14 cellular contexts compared by ENCODE assay signal in genomic region chr4:30696195-30696594, GRCh38. TPM values are rescaled to one million over a fixed set of nuclear protein-coding genes. Genes with fewer than 3 reads are reported as not detected.
DNase-seq lines count a peak whose midpoint lies in the region; ATAC-seq, FAIRE-seq and TF ChIP-seq lines count a peak whose summit lies in the region.
"Had no signal": no experiment of that assay in that cellular context is flagged by ENCODE, and none has a peak within 500 bp of the region (broad histone marks: within the 10 kb centered on the region; RNA-seq: fewer than 3 reads in every experiment).

No MANE protein-coding gene starts in this region.

- in situ Hi-C loops in HAP-1 (cut with MboI; ENCODE audit: low sequenced_read_pairs): no loop called here

- ATAC-seq in RWPE2 (ENCODE audit: low read depth): 0 out of 3 replicates have a peak, but pooled peaks have one; percentile 33
- ATAC-seq in left lobe of liver: no peak

- H3K9me3 ChIP-seq in RWPE2 (ENCODE audit: severe bottlenecking): no peaks in the 10 kb centered on the region
- no peaks in the 10 kb centered on the region for H3K9me3 ChIP-seq in keratinocyte (ENCODE audit: control insufficient read depth, low read depth, low read length)
- no peaks in the 10 kb centered on the region for H3K9me3 ChIP-seq in HAP-1
- H3K9me3 ChIP-seq: Caco-2 had no signal

- H3K27me3 ChIP-seq in RWPE2 (ENCODE audit: insufficient read depth, poor library complexity, severe bottlenecking): no peaks in the 10 kb centered on the region
- H3K27me3 ChIP-seq in keratinocyte (ENCODE audit: control insufficient read depth, extremely low read depth, insufficient read depth, low read length): no peaks in the 10 kb centered on the region
- H3K27me3 ChIP-seq in HAP-1 (ENCODE audit: low read depth): no peaks in the 10 kb centered on the region

- no peak overlapping the region for H3K27ac ChIP-seq in RWPE2 (ENCODE audit: poor library complexity, severe bottlenecking)
- no peak overlapping the region for H3K27ac ChIP-seq in keratinocyte (ENCODE audit: control insufficient read depth, insufficient read depth, low read length)
- H3K27ac ChIP-seq: 22Rv1 had no signal

- H3K9ac ChIP-seq in keratinocyte (ENCODE audit: control insufficient read depth, extremely low read depth, insufficient read depth, low read length): no peak overlapping the region

- no peak overlapping the region for H3K4me2 ChIP-seq in keratinocyte (ENCODE audit: control insufficient read depth, extremely low read depth, insufficient read depth, low read depth, low read length)

- no peak for TF ChIP-seq POLR2A in lower leg skin (IDR thresholded peaks at IDR 0.05)

- peak; percentile 0 for DNase-seq in EL
- DNase-seq in RWPE2 (ENCODE audit: low spot score): no peak
- peak; percentile 24 for DNase-seq in epithelial cell of esophagus (ENCODE audit: low read depth)
- no peak for DNase-seq in keratinocyte (ENCODE audit: low read depth, low spot score)
- DNase-seq in left lobe of liver (ENCODE audit: low spot score): no peak
- DNase-seq in HAP-1 (ENCODE audit: low spot score in 2 of 2): no peak
- DNase-seq in activated CD8-positive, alpha-beta memory T cell treated with anti-CD3 and anti-CD28 coated beads, Interleukin-2, amount 50 U/mL, for 48 hours: no peak
- no peak for DNase-seq in lower leg skin (ENCODE audit: low spot score in 2 of 2)
- DNase-seq: Caco-2; CD8-positive, alpha-beta memory T cell; GOT3; H9 had no signal

- TF ChIP-seq CTCF in RWPE2 (IDR thresholded peaks at IDR 0.05; ENCODE audit: poor library complexity, severe bottlenecking) (no peak), epithelial cell of esophagus (IDR thresholded peaks at IDR 0.05; ENCODE audit: insufficient read depth, low read depth, low read length, missing control alignments) (no peak), keratinocyte (optimal IDR thresholded peaks at IDR 0.05 in 1 of 3, IDR thresholded peaks at IDR 0.05 in 1 of 3, conservative IDR thresholded peaks at IDR 0.05 in 1 of 3; ENCODE audit: extremely low read depth in 1 of 3, insufficient read depth in 2 of 3, low read length in 3 of 3) (no peak), lower leg skin (IDR thresholded peaks at IDR 0.05) (no peak)

- H3K9me1 ChIP-seq in keratinocyte (ENCODE audit: control insufficient read depth, extremely low read depth, insufficient read depth, low read length): no peaks in the 10 kb centered on the region

- H4K20me1 ChIP-seq in keratinocyte (ENCODE audit: control insufficient read depth, extremely low read depth, insufficient read depth, low read length): no peaks in the 10 kb centered on the region

- peak; percentile 32 for FAIRE-seq in keratinocyte (lab: Jason Lieb, UNC)
- FAIRE-seq: GM12891 had no signal

- no peaks in the 10 kb centered on the region for H3K79me2 ChIP-seq in keratinocyte (ENCODE audit: control insufficient read depth, insufficient read depth, low read length)

- no peak overlapping the region for H3K4me3 ChIP-seq in RWPE2 (ENCODE audit: severe bottlenecking)
- no peak overlapping the region for H3K4me3 ChIP-seq in epithelial cell of esophagus (ENCODE audit: low read length)
- no peak overlapping the region for H3K4me3 ChIP-seq in keratinocyte (ENCODE audit: control insufficient read depth in 2 of 3, extremely low read depth in 1 of 3, insufficient read depth in 2 of 3, low read depth in 1 of 3, low read length in 3 of 3)
- H3K4me3 ChIP-seq in HAP-1: no peak overlapping the region
- H3K4me3 ChIP-seq in lower leg skin (ENCODE audit: low read depth, poor library complexity, severe bottlenecking): no peak overlapping the region

- H3K36me3 ChIP-seq in RWPE2 (ENCODE audit: low read depth): no peaks in the 10 kb centered on the region
- H3K36me3 ChIP-seq in keratinocyte (ENCODE audit: control insufficient read depth in 2 of 2, extremely low read depth in 1 of 2, insufficient read depth in 2 of 2, low read length in 2 of 2): no peaks in the 10 kb centered on the region
- H3K36me3 ChIP-seq in HAP-1 (replicated peaks): no peaks in the 10 kb centered on the region

- H2AFZ ChIP-seq in keratinocyte (ENCODE audit: control insufficient read depth, low read length): no peak overlapping the region

- dilution Hi-C loops in keratinocyte (cut with MboI; ENCODE audit: extremely low pct_ligation_motif_present, low sequenced_read_pairs): no loop called here

- intact Hi-C loops in lower leg skin (cut with DNase I; ENCODE audit: low total_unique reads): no loop called here

- no peaks in the 10 kb centered on the region for H3K4me1 ChIP-seq in RWPE2 (ENCODE audit: insufficient read depth, poor library complexity, severe bottlenecking)
- H3K4me1 ChIP-seq in keratinocyte (ENCODE audit: control insufficient read depth, extremely low read depth, insufficient read depth, low read length): no peaks in the 10 kb centered on the region
- H3K4me1 ChIP-seq in HAP-1: no peaks in the 10 kb centered on the region
- H3K4me1 ChIP-seq: Caco-2 had no signal

RNA-seq across cellular contexts. Expression of gene PCDH7, which starts 24.0 kb away (rescaled TPM):
- 28.1 to 38.5 TPM (median 30.1 TPM) in 3 replicates for polyA plus RNA-seq in keratinocyte
- 7.7 TPM for polyA plus RNA-seq in keratinocyte (2011; ENCODE audit: low read depth)
- polyA plus RNA-seq in keratinocyte (2011; cell fraction: cytosol; rRNA removed): 11.5 and 14.8 TPM in 2 replicates
- polyA plus RNA-seq in keratinocyte (2011; cell fraction: nucleus; rRNA removed): 66.4 and 68.4 TPM in 2 replicates
- 8.7 and 30.7 TPM in 2 replicates for polyA plus RNA-seq in keratinocyte (2012; ENCODE audit: low replicate concordance)
- polyA minus RNA-seq in keratinocyte: 88.0 to 111 TPM (median 93.2 TPM) in 3 replicates
- 32.0 TPM for polyA minus RNA-seq in keratinocyte (2011; cell fraction: cytosol; rRNA and poly(A)+ RNA removed)
- polyA minus RNA-seq in keratinocyte (2011; cell fraction: nucleus; rRNA and poly(A)+ RNA removed): 131 and 201 TPM in 2 replicates
- total RNA-seq in left lobe of liver: 1.5 TPM
- 10 to 100 TPM; 23.1 to 56.1 (median 41.0) TPM for total RNA-seq in lower leg skin
- total RNA-seq: CD8-positive, alpha-beta memory T cell had no signal
- polyA plus RNA-seq: CD8-positive, alpha-beta memory T cell had no signal

Comparison
In these comparisons a context has a peak if more than half of its experiments do, and no peak if none do; other contexts are left out.
1. DNase-seq: peak in EL (single experiment) and epithelial cell of esophagus (single experiment); none in RWPE2 (single experiment), keratinocyte (single experiment), left lobe of liver (single experiment), HAP-1 (0 of 2), activated CD8-positive, alpha-beta memory T cell treated with anti-CD3 and anti-CD28 coated beads, Interleukin-2, amount 50 U/mL, for 48 hours (single experiment) and lower leg skin (0 of 2).